In the genomic region with DNA sequence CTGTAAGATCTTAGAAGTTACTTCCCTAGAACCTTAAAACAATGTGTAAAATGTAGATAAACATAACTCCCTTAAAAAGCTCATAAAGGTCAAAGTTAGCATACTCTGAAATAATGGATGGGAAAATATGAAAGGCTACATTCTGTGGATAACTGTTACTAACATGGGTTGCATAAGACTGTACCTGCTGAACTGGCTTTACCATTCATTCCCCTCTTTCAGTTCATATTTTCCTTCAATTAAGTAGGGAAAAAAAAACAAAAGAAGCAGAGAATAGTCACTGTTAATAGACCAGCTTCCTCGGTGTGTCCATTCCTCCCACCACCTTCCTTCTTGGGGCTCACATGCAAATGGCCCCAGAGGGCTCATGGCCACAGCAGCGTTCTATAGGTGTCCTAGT, we compare ENCODE assay signal across 35 cellular contexts. TPM values are rescaled to one million over a fixed set of nuclear protein-coding genes. Genes with fewer than 3 reads are reported as not detected.
"Had no signal": no experiment of that assay in that cellular context is flagged by ENCODE, and none has a peak within 500 bp of the region (broad histone marks: within the 10 kb centered on the region; RNA-seq: fewer than 3 reads in every experiment).

No MANE protein-coding gene starts in this region.

- H3K4me2 ChIP-seq: smooth muscle cell had no signal

- H3K4me3 Mint-ChIP-seq: mesothelial cell of epicardium; naive B cell; natural killer cell treated with Interleukin-12 subunit alpha and Interleukin-12 subunit beta and Interleukin-15 and Interleukin-18, amount 100 ng/mL, for 72 hours; neural crest cell; stimulated activated effector memory CD8-positive, alpha-beta T cell treated with anti-CD3 and anti-CD28 coated beads, Interleukin-12 subunit alpha, Interleukin-12 subunit beta, amount 100 ng/mL, for 72 hours had no signal

- H3K9me3 ChIP-seq: esophagus squamous epithelium, heart right ventricle, left lung, mucosa of descending colon, neutrophil, pancreas, testis, tibial artery, upper lobe of right lung, uterus had no signal

- H3K36me3 ChIP-seq: esophagus squamous epithelium, heart right ventricle, left lung, neutrophil, pancreas, tibial artery, upper lobe of right lung, uterus had no signal

- H3K27ac Mint-ChIP-seq: mesothelial cell of epicardium; natural killer cell treated with Interleukin-12 subunit alpha and Interleukin-12 subunit beta and Interleukin-15 and Interleukin-18, amount 100 ng/mL, for 72 hours; stimulated activated effector memory CD8-positive, alpha-beta T cell treated with anti-CD3 and anti-CD28 coated beads, Interleukin-12 subunit alpha, Interleukin-12 subunit beta, amount 100 ng/mL, for 72 hours had no signal

- H3K27ac ChIP-seq: coronary artery, esophagus squamous epithelium, heart right ventricle, left lung, neutrophil, pancreas, testis, tibial artery, upper lobe of right lung, uterus had no signal

- H3K4me1 Mint-ChIP-seq: naive B cell; neural crest cell; stimulated activated effector memory CD8-positive, alpha-beta T cell treated with anti-CD3 and anti-CD28 coated beads, Interleukin-12 subunit alpha, Interleukin-12 subunit beta, amount 100 ng/mL, for 72 hours had no signal

- DNase-seq: dermis blood vessel endothelial cell; effector memory CD4-positive, alpha-beta T cell; erythroblast; esophagus squamous epithelium; foreskin melanocyte; glutamatergic neuron; heart right ventricle; hippocampal formation; left cardiac atrium; left lung; mesenchymal stem cell; mucosa of descending colon; naive B cell; stimulated activated CD4-positive, alpha-beta T cell treated with anti-CD3 and anti-CD28 coated beads, Interleukin-2, amount 100 ng/mL, for 24 hours; stimulated activated CD4-positive, alpha-beta T cell treated with anti-CD3 and anti-CD28 coated beads, Interleukin-4, amount 100 ng/mL, for 24 hours; stimulated activated naive CD8-positive, alpha-beta T cell treated with anti-CD3 and anti-CD28 coated beads, Interleukin-15, Interleukin-2, amounts not matched to agents 100 U/mL and 50 U/mL, for 24 hours; substantia nigra; testis; tibial artery; uterus had no signal

- H3K9me3 Mint-ChIP-seq: mesothelial cell of epicardium; naive B cell; natural killer cell treated with Interleukin-12 subunit alpha and Interleukin-12 subunit beta and Interleukin-15 and Interleukin-18, amount 100 ng/mL, for 72 hours; neural crest cell; stimulated activated effector memory CD8-positive, alpha-beta T cell treated with anti-CD3 and anti-CD28 coated beads, Interleukin-12 subunit alpha, Interleukin-12 subunit beta, amount 100 ng/mL, for 72 hours had no signal

- ATAC-seq: heart right ventricle; left cardiac atrium; left lung; mucosa of descending colon; natural killer cell treated with Interleukin-12 subunit alpha and Interleukin-12 subunit beta and Interleukin-15 and Interleukin-18, amount 100 ng/mL, for 72 hours; pancreas; sciatic nerve; stimulated activated effector memory CD8-positive, alpha-beta T cell treated with anti-CD3 and anti-CD28 coated beads, Interleukin-12 subunit alpha, Interleukin-12 subunit beta, amount 100 ng/mL, for 72 hours; stimulated activated naive CD8-positive, alpha-beta T cell treated with anti-CD3 and anti-CD28 coated beads, Interleukin-15, Interleukin-2, amounts not matched to agents 100 U/mL and 50 U/mL, for 24 hours; upper lobe of right lung had no signal

- H3K4me1 ChIP-seq: heart right ventricle, left lung, pancreas, testis, tibial artery, upper lobe of right lung, uterus had no signal

- H3K36me3 Mint-ChIP-seq: mesothelial cell of epicardium; naive B cell; natural killer cell treated with Interleukin-12 subunit alpha and Interleukin-12 subunit beta and Interleukin-15 and Interleukin-18, amount 100 ng/mL, for 72 hours; stimulated activated effector memory CD8-positive, alpha-beta T cell treated with anti-CD3 and anti-CD28 coated beads, Interleukin-12 subunit alpha, Interleukin-12 subunit beta, amount 100 ng/mL, for 72 hours had no signal

- H3K27me3 ChIP-seq: pancreas, testis, uterus had no signal

- H3K4me3 ChIP-seq: coronary artery, esophagus squamous epithelium, heart right ventricle, left lung, mucosa of descending colon, pancreas, smooth muscle cell, testis, tibial artery, upper lobe of right lung, uterus had no signal

- FAIRE-seq: endothelial cell of umbilical vein, islet of Langerhans, pancreas had no signal

RNA-seq across cellular contexts. Expression of a gene that starts 7.5 kb away (rescaled TPM):
- total RNA-seq: dermis blood vessel endothelial cell; endothelial cell of umbilical vein; heart right ventricle; left lung; lung microvascular endothelial cell; mesothelial cell of epicardium; mucosa of descending colon; natural killer cell treated with Interleukin-12 subunit alpha and Interleukin-12 subunit beta and Interleukin-15 and Interleukin-18, amount 100 ng/mL, for 72 hours; neural crest cell; posterior vena cava; sciatic nerve; upper lobe of right lung had no signal
- polyA plus RNA-seq: heart right ventricle had no signal

RNA-seq across cellular contexts. Expression of a gene that starts 38.7 kb away (rescaled TPM):
- total RNA-seq: dermis blood vessel endothelial cell; endothelial cell of umbilical vein; heart right ventricle; left cardiac atrium; lung microvascular endothelial cell; natural killer cell treated with Interleukin-12 subunit alpha and Interleukin-12 subunit beta and Interleukin-15 and Interleukin-18, amount 100 ng/mL, for 72 hours; neural crest cell; omental fat pad; pancreas; posterior vena cava; sciatic nerve; smooth muscle cell; upper lobe of right lung; uterus had no signal
- polyA plus RNA-seq: endothelial cell of umbilical vein, smooth muscle cell had no signal
